Comparison of ENCODE assay signal across 1 cellular context in genomic region chr17:46160169-46160568, GRCh38.
A peak's percentile ranks its signal among the peaks of the same experiment; 100 is the strongest.
TF ChIP-seq lines count a peak whose summit lies in the region.

No MANE protein-coding gene starts in this region.

TF ChIP-seq in HEK293, 187 proteins besides CTCF, POLR2A, EP300 and RAD21:
- TF ChIP-seq ZSCAN30 (tag by site-specific recombination; IDR thresholded peaks at IDR 0.05): no peak
- 0 out of 2 replicates have a peak, but pooled peaks have one; percentile 12 for TF ChIP-seq ZNF280D (tag by site-specific recombination; IDR thresholded peaks at IDR 0.05)
